8 cellular contexts compared by ENCODE assay signal in the genomic region with DNA sequence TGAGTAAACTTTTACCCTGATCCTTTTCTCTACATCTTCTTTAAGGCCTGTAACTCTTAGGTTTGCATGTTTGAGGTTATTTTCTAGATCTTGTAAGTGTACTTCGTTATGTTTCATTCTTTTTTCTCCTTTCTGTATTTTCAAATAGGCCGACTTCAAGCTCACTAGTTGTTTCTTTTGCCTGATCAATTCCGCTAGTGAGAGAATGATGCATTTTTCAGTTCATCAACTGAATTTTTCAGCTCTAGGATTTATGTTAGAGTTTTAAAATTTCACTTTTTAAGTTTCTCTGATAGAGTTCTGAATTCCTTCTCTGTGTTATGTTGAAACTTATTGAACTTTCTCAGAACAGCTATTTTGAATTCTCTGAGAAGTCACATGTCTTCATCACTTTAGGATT.
"Had no signal": no experiment of that assay in that cellular context is flagged by ENCODE, and none has a peak within 500 bp of the region (broad histone marks: within the 10 kb centered on the region; RNA-seq: fewer than 3 reads in every experiment).

No MANE protein-coding gene starts in this region.

- H3K4me1 Mint-ChIP-seq: IgD-negative memory B cell had no signal

- DNase-seq: IMR-90, KBM-7, KG1 had no signal

- H3K27ac Mint-ChIP-seq: IgD-negative memory B cell had no signal

- H3K27me3 Mint-ChIP-seq: IgD-negative memory B cell had no signal

- FAIRE-seq: HTR-8/SVneo, K562 had no signal

- H3K4me3 ChIP-seq: K562 had no signal

- H3K27ac ChIP-seq: HL-60, KMS-11 had no signal

- H3K4me2 ChIP-seq: KMS-11 had no signal

- H3K9ac ChIP-seq: KMS-11 had no signal
